In genomic region chr6:109130065-109130464, GRCh38 we compare ENCODE assay signal across 30 cellular contexts.
"Had no signal": no experiment of that assay in that cellular context is flagged by ENCODE, and none has a peak within 500 bp of the region (broad histone marks: within the 10 kb centered on the region; RNA-seq: fewer than 3 reads in every experiment).

No MANE protein-coding gene starts in this region.

- H3K36me3 Mint-ChIP-seq: natural killer cell had no signal

- H3K27ac ChIP-seq: neural progenitor cell, ovary, parathyroid adenoma, psoas muscle, right lobe of liver, sigmoid colon, suprapubic skin, testis, tibial artery, transverse colon, upper lobe of right lung, uterus had no signal

- DNase-seq: naive thymus-derived CD4-positive, alpha-beta T cell; natural killer cell; occipital lobe; ovary; posterior cingulate gyrus; psoas muscle; right cardiac atrium; right lobe of liver; sigmoid colon; small intestine; stimulated activated CD4-positive, alpha-beta T cell treated with anti-CD3 and anti-CD28 coated beads, Interleukin-15, amount 100 ng/mL, for 24 hours; stimulated activated CD4-positive, alpha-beta T cell treated with anti-CD3 and anti-CD28 coated beads, Interleukin-2, amount 100 ng/mL, for 24 hours; stimulated activated CD4-positive, alpha-beta T cell treated with anti-CD3 and anti-CD28 coated beads, Interleukin-2, amount 100 ng/mL, for 48 hours; stimulated activated CD4-positive, alpha-beta T cell treated with anti-CD3 and anti-CD28 coated beads, Interleukin-4, amount 100 ng/mL, for 4 hours; stimulated activated CD8-positive, alpha-beta memory T cell treated with anti-CD3 and anti-CD28 coated beads, Interleukin-4, amount 100 ng/mL, for 48 hours; stimulated activated naive CD4-positive, alpha-beta T cell; substantia nigra; testis; tibial artery; transverse colon; upper lobe of right lung; uterus had no signal

- H3K36me3 ChIP-seq: neural progenitor cell, ovary, right lobe of liver, sigmoid colon, suprapubic skin, tibial artery, transverse colon, upper lobe of right lung, uterus had no signal

- FAIRE-seq: small intestine had no signal

- H3K27ac Mint-ChIP-seq: natural killer cell; nephron; neural progenitor cell; progenitor cell of endocrine pancreas; stimulated activated memory B cell treated with anti-CD40 and anti-IgM and Interleukin-4, amounts not matched to agents 10 μg/mL and 1 μg/mL and 100 μg/mL, for 72 hours; stimulated activated naive CD8-positive, alpha-beta T cell treated with anti-CD3 and anti-CD28 coated beads, Interleukin-15, Interleukin-2, amounts not matched to agents 100 ng/mL and 50 ng/mL, for 24 hours; type B pancreatic cell had no signal

- H3K9ac ChIP-seq: neural progenitor cell, parathyroid adenoma had no signal

- H3K4me3 Mint-ChIP-seq: naive thymus-derived CD4-positive, alpha-beta T cell; natural killer cell; nephron; neural progenitor cell; stimulated activated memory B cell treated with anti-CD40 and anti-IgM and Interleukin-4, amounts not matched to agents 10 μg/mL and 1 μg/mL and 100 μg/mL, for 72 hours; stimulated activated naive CD8-positive, alpha-beta T cell treated with anti-CD3 and anti-CD28 coated beads, Interleukin-15, Interleukin-2, amounts not matched to agents 100 ng/mL and 50 ng/mL, for 24 hours; type B pancreatic cell had no signal

- H3K4me2 ChIP-seq: neural progenitor cell had no signal

- ATAC-seq: naive thymus-derived CD4-positive, alpha-beta T cell; natural killer cell; psoas muscle; right cardiac atrium; right lobe of liver; stimulated activated memory B cell treated with anti-CD40 and anti-IgM and Interleukin-4, amounts not matched to agents 10 μg/mL and 1 μg/mL and 100 μg/mL, for 72 hours; upper lobe of right lung had no signal

- H3K4me1 ChIP-seq: neural progenitor cell, psoas muscle, right lobe of liver, sigmoid colon, suprapubic skin, testis, tibial artery, transverse colon, upper lobe of right lung, uterus had no signal

- H3K27me3 ChIP-seq: neural progenitor cell, ovary, right lobe of liver, sigmoid colon, suprapubic skin, testis, tibial artery, transverse colon, upper lobe of right lung, uterus had no signal

- H2AFZ ChIP-seq: neural progenitor cell, parathyroid adenoma had no signal

- H3K4me3 ChIP-seq: neural progenitor cell, ovary, psoas muscle, right lobe of liver, sigmoid colon, suprapubic skin, testis, tibial artery, transverse colon, upper lobe of right lung, uterus had no signal

- H3K27me3 Mint-ChIP-seq: naive thymus-derived CD4-positive, alpha-beta T cell; progenitor cell of endocrine pancreas; stimulated activated memory B cell treated with anti-CD40 and anti-IgM and Interleukin-4, amounts not matched to agents 10 μg/mL and 1 μg/mL and 100 μg/mL, for 72 hours; stimulated activated naive CD8-positive, alpha-beta T cell treated with anti-CD3 and anti-CD28 coated beads, Interleukin-15, Interleukin-2, amounts not matched to agents 100 ng/mL and 50 ng/mL, for 24 hours; type B pancreatic cell had no signal

- H3K9me3 ChIP-seq: ovary, psoas muscle, right lobe of liver, sigmoid colon, suprapubic skin, testis, tibial artery, transverse colon, upper lobe of right lung, uterus had no signal

- H3K4me1 Mint-ChIP-seq: natural killer cell; nephron; neural progenitor cell; stimulated activated memory B cell treated with anti-CD40 and anti-IgM and Interleukin-4, amounts not matched to agents 10 μg/mL and 1 μg/mL and 100 μg/mL, for 72 hours had no signal

- H3K9me3 Mint-ChIP-seq: natural killer cell; stimulated activated memory B cell treated with anti-CD40 and anti-IgM and Interleukin-4, amounts not matched to agents 10 μg/mL and 1 μg/mL and 100 μg/mL, for 72 hours; stimulated activated naive CD8-positive, alpha-beta T cell treated with anti-CD3 and anti-CD28 coated beads, Interleukin-15, Interleukin-2, amounts not matched to agents 100 ng/mL and 50 ng/mL, for 24 hours; type B pancreatic cell had no signal
